In the genomic region with DNA sequence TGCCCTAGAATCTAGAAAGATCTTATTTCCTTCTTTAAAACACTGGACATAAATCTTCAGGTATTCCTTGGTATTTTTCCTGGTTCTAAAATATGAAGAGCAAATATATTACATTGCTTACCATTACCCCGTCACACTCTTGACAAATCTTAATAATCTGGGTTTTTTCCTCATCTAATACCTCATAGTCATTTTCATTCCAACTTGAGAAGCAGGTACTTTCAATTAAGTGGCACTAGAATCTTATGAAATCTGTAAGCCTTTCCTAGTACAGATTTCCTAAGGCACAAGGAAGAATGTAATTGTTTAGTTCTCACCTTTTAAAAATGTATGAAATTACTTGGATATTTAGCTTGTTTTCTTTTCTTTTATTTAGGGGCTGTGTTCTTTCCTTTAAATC, we compare ENCODE assay signal across 17 cellular contexts.
"Had no signal": no experiment of that assay in that cellular context is flagged by ENCODE, and none has a peak within 500 bp of the region (broad histone marks: within the 10 kb centered on the region; RNA-seq: fewer than 3 reads in every experiment).

No MANE protein-coding gene starts in this region.

- H3K4me3 ChIP-seq: coronary artery, dorsolateral prefrontal cortex, gastrocnemius medialis, lower lobe of right lung, prostate gland, right lobe of liver, tibial artery, upper lobe of right lung, vagina had no signal

- H3K4me1 ChIP-seq: gastrocnemius medialis, parathyroid adenoma, prostate gland, right lobe of liver, upper lobe of right lung, vagina had no signal

- H3K79me2 ChIP-seq: parathyroid adenoma had no signal

- H3K36me3 ChIP-seq: gastrocnemius medialis, lower lobe of right lung, prostate gland, right lobe of liver, tibial artery, upper lobe of right lung, vagina had no signal

- ATAC-seq: gastrocnemius medialis, left lobe of liver, right lobe of liver, upper lobe of right lung had no signal

- H3K9me3 ChIP-seq: gastrocnemius medialis, lower lobe of right lung, prostate gland, right lobe of liver, tibial artery, upper lobe of right lung, vagina had no signal

- DNase-seq: dorsolateral prefrontal cortex; effector CD8-positive, alpha-beta T cell; gastrocnemius medialis; glutamatergic neuron; islet precursor cell; lower lobe of right lung; midbrain; retina; right lobe of liver; stimulated activated naive CD4-positive, alpha-beta T cell treated with Interleukin-2 at 50 U/mL for 16 hours; tibial artery; upper lobe of right lung had no signal

- H3K27me3 ChIP-seq: dorsolateral prefrontal cortex, gastrocnemius medialis, right lobe of liver, tibial artery, upper lobe of right lung, vagina had no signal

- H2AFZ ChIP-seq: parathyroid adenoma had no signal

- H3K27ac ChIP-seq: gastrocnemius medialis, lower lobe of right lung, parathyroid adenoma, prostate gland, right lobe of liver, upper lobe of right lung, vagina had no signal

- H3K9ac ChIP-seq: parathyroid adenoma had no signal
